Comparison of ENCODE assay signal across 18 cellular contexts in the genomic region with DNA sequence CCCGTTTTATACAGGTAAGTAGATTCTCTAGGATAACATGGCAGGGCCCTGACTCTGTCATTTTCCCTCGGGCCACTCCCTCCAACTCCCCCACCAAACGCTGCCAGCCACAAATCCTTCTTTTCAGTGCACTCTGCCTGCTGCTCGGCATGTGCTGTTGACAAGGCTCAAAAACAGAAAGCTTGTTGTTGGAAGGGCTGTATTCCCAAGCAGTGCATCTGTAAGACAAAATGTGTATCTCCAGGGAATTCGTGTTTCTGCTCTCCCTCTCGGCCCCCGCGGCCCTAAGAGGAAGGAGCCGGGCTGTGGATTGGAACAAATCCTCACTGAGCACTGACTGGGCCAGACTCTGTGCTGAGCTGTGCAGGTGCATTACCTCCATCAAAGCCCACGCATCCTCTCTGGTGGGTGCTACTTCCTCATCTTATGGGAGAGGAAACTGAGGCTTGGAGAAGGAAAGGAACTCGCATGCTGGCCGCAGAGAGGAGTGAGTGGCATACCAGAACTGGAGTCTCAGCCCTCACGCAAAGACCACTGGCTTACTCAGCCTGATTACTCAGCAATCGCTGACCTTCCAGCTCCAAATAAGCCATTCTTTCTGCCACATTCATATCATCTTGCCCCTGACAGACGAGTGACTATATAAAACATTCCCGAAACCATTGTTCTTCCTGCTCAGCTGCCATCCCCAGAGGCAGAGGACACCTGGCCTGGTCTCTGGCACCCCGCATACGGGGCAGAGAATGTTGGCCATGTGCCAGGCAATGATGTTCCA. TPM values are rescaled to one million over a fixed set of nuclear protein-coding genes. Genes with fewer than 3 reads are reported as not detected.
DNase-seq lines count a peak whose midpoint lies in the region; TF ChIP-seq lines count a peak whose summit lies in the region.
"Had no signal": no experiment of that assay in that cellular context is flagged by ENCODE, and none has a peak within 500 bp of the region (broad histone marks: within the 10 kb centered on the region; RNA-seq: fewer than 3 reads in every experiment).

No MANE protein-coding gene starts in this region.

- TF ChIP-seq CTCF in fibroblast of the aortic adventitia (IDR thresholded peaks at IDR 0.05; ENCODE audit: insufficient read depth, low read length): no peak

- peak; percentile 28 for DNase-seq in 8988T
- DNase-seq in Daoy (ENCODE audit: low read depth): peak; percentile 72
- peak; percentile 26 for DNase-seq in NCI-H345 treated with DMSO at 0.1 percent for 48 hours (lab: John Stamatoyannopoulos, UW; ENCODE audit: unreplicated experiment)
- peak; percentile 2 for DNase-seq in fibroblast of the aortic adventitia (ENCODE audit: low read depth)
- DNase-seq in activated effector memory CD4-positive, alpha-beta T cell treated with anti-CD3 and anti-CD28 coated beads, Interleukin-2, amount 50 U/mL, for 16 hours: no peak
- no peak for DNase-seq in head of caudate nucleus
- no peak for DNase-seq in NOMO-1 treated with dmso at 0.1 percent for 144 hours (lab: John Stamatoyannopoulos, UW; ENCODE audit: unreplicated experiment)
- DNase-seq in NCI-H526 treated with DMSO at 0.1 percent for 48 hours (lab: John Stamatoyannopoulos, UW): no peak
- DNase-seq: activated CD4-positive, alpha-beta T cell treated with anti-CD3 and anti-CD28 coated beads, Interleukin-2, amount 10 ng/mL, durations not matched to agents 24 days and 14 days; DMS53; effector memory CD4-positive, alpha-beta T cell; NCI-H1417 treated with DMSO at 0.1 percent for 48 hours; NCI-H774; SHP77; sigmoid colon; stimulated activated CD4-positive, alpha-beta T cell treated with anti-CD3 and anti-CD28 coated beads, Interleukin-4, amount 100 ng/mL, for 24 hours; T-helper 9 cell; thyroid gland had no signal

- intact Hi-C loops in head of caudate nucleus (cut with DNase I): no loop called here

- no peak overlapping the region for H3K4me3 ChIP-seq in fibroblast of the aortic adventitia (ENCODE audit: low read depth, low read length)
- H3K4me3 ChIP-seq: sigmoid colon, thyroid gland had no signal

RNA-seq across cellular contexts. Expression of a gene that starts 33.5 kb away (rescaled TPM):
- total RNA-seq in Daoy (2014; rRNA removed; shearing (Covaris generic)): under 0.01 and 0.80 TPM in 2 replicates
- 0.27 and 1.4 TPM in 2 replicates for total RNA-seq in fibroblast of the aortic adventitia (ENCODE audit: low replicate concordance)
- total RNA-seq: activated CD4-positive, alpha-beta T cell treated with anti-CD3 and anti-CD28 coated beads, Interleukin-2, amount 10 ng/mL, durations not matched to agents 24 days and 14 days had no signal

Comparison
In these comparisons a context has a peak if more than half of its experiments do, and no peak if none do; other contexts are left out.
1. DNase-seq: peak in 8988T (single experiment), Daoy (single experiment), NCI-H345 treated with DMSO at 0.1 percent for 48 hours (single experiment) and fibroblast of the aortic adventitia (single experiment); none in activated effector memory CD4-positive, alpha-beta T cell treated with anti-CD3 and anti-CD28 coated beads, Interleukin-2, amount 50 U/mL, for 16 hours (single experiment), head of caudate nucleus (0 of 42), NOMO-1 treated with dmso at 0.1 percent for 144 hours (single experiment) and NCI-H526 treated with DMSO at 0.1 percent for 48 hours (single experiment).